ENCODE assay signal across 1 cellular context in genomic region chr16:85221810-85222150, GRCh38.
TF ChIP-seq lines count a peak whose summit lies in the region.

No MANE protein-coding gene starts in this region.

TF ChIP-seq in HepG2, 621 proteins besides CTCF, POLR2A, EP300 and RAD21 (continued from another document):
- TF ChIP-seq TFAP4 (IDR thresholded peaks at IDR 0.05; ENCODE audit: borderline replicate concordance, low read depth) (peak; percentile 34; the same call in 1 of the 2 replicates), ADNP (CRISPR knock-in tag; IDR thresholded peaks at IDR 0.05) (no peak), MAF1 (CRISPR knock-in tag; IDR thresholded peaks at IDR 0.05; ENCODE audit: borderline replicate concordance) (no peak), CSRNP2 (CRISPR knock-in tag; conservative IDR thresholded peaks at IDR 0.05; ENCODE audit: low read depth) (no peak), NFIB (CRISPR knock-in tag; IDR thresholded peaks at IDR 0.05; ENCODE audit: borderline replicate concordance) (no peak), PITX1 (CRISPR knock-in tag; IDR thresholded peaks at IDR 0.05) (0 out of 2 replicates have a peak, but pooled peaks have one; percentile 8), MATR3 (CRISPR knock-in tag; IDR thresholded peaks at IDR 0.05) (no peak), HOXA3 (CRISPR knock-in tag; IDR thresholded peaks at IDR 0.05) (peak; percentile 19; the same call in 1 of the 2 replicates), ZNF572 (CRISPR knock-in tag; IDR thresholded peaks at IDR 0.05) (no peak), ZNF720 (CRISPR knock-in tag; IDR thresholded peaks at IDR 0.05) (no peak), ZNF234 (CRISPR knock-in tag; conservative IDR thresholded peaks at IDR 0.05) (no peak), ZFX (CRISPR knock-in tag; IDR thresholded peaks at IDR 0.05; ENCODE audit: low read depth) (0 out of 2 replicates have a peak, but pooled peaks have one; percentile 6), ZNF251 (CRISPR knock-in tag; IDR thresholded peaks at IDR 0.05) (no peak), WIZ (CRISPR knock-in tag; IDR thresholded peaks at IDR 0.05) (no peak), MED8 (CRISPR knock-in tag; IDR thresholded peaks at IDR 0.05; ENCODE audit: insufficient replicate concordance) (no peak), SALL2 (CRISPR knock-in tag; IDR thresholded peaks at IDR 0.05) (no peak), RFX5 (IDR thresholded peaks at IDR 0.05; ENCODE audit: low read depth, low read length) (no peak), POGZ (CRISPR knock-in tag; IDR thresholded peaks at IDR 0.05) (peak; percentile 50; the same call in 1 of the 2 replicates)
TF ChIP-seq in HepG2: peak in this region for 13.
